14 cellular contexts compared by ENCODE assay signal in genomic region chr7:131583430-131583829, GRCh38.
"Had no signal": no experiment of that assay in that cellular context is flagged by ENCODE, and none has a peak within 500 bp of the region (broad histone marks: within the 10 kb centered on the region; RNA-seq: fewer than 3 reads in every experiment).

No MANE protein-coding gene starts in this region.

- H3K27ac ChIP-seq: breast epithelium, dorsolateral prefrontal cortex, esophagus squamous epithelium, pancreas, suprapubic skin had no signal

- ATAC-seq: activated T-cell treated with anti-CD3 and anti-CD28 coated beads, Interleukin-2, amount 50 U/mL, for 4 hours; pancreas; stimulated activated naive CD8-positive, alpha-beta T cell treated with anti-CD3 and anti-CD28 coated beads, Interleukin-15, Interleukin-2, amounts not matched to agents 100 U/mL and 50 U/mL, for 24 hours had no signal

- H3K9me3 ChIP-seq: breast epithelium, esophagus squamous epithelium, pancreas, suprapubic skin had no signal

- H3K4me3 ChIP-seq: breast epithelium, dorsolateral prefrontal cortex, esophagus squamous epithelium, pancreas, suprapubic skin had no signal

- H3K36me3 ChIP-seq: breast epithelium, esophagus squamous epithelium, pancreas, suprapubic skin had no signal

- FAIRE-seq: pancreas had no signal

- H3K4me1 ChIP-seq: breast epithelium, pancreas, suprapubic skin had no signal

- DNase-seq: activated CD4-positive, alpha-beta T cell treated with anti-CD3 and anti-CD28 coated beads for 1 hour; activated CD4-positive, alpha-beta T cell treated with anti-CD3 and anti-CD28 coated beads, Interleukin-2, amount 50 U/mL, for 48 hours; activated effector memory CD4-positive, alpha-beta T cell treated with anti-CD3 and anti-CD28 coated beads, Interleukin-2, amount 50 U/mL, for 16 hours; activated naive CD8-positive, alpha-beta T cell treated with anti-CD3 and anti-CD28 coated beads for 36 hours; activated T-cell treated with anti-CD3 and anti-CD28 coated beads, Interleukin-2, amount 50 U/mL, for 4 hours; dorsolateral prefrontal cortex; esophagus squamous epithelium; foreskin fibroblast; pancreas; stimulated activated CD4-positive, alpha-beta T cell treated with anti-CD3 and anti-CD28 coated beads, Interleukin-4, amount 100 ng/mL, for 1 hour; stimulated activated CD8-positive, alpha-beta memory T cell treated with anti-CD3 and anti-CD28 coated beads, Interleukin-4, amount 100 ng/mL, for 48 hours; stimulated activated naive CD8-positive, alpha-beta T cell treated with anti-CD3 and anti-CD28 coated beads, Interleukin-15, Interleukin-2, amounts not matched to agents 100 U/mL and 50 U/mL, for 24 hours had no signal

- H3K27me3 ChIP-seq: breast epithelium, dorsolateral prefrontal cortex, esophagus squamous epithelium, pancreas, suprapubic skin had no signal
